Comparison of ENCODE assay signal across 11 cellular contexts in genomic region chr13:97249093-97249787, GRCh38. TPM values are rescaled to one million over a fixed set of nuclear protein-coding genes. Genes with fewer than 3 reads are reported as not detected.
DNase-seq lines count a peak whose midpoint lies in the region; ATAC-seq, FAIRE-seq and TF ChIP-seq lines count a peak whose summit lies in the region.
"Had no signal": no experiment of that assay in that cellular context is flagged by ENCODE, and none has a peak within 500 bp of the region (broad histone marks: within the 10 kb centered on the region; RNA-seq: fewer than 3 reads in every experiment).

No MANE protein-coding gene starts in this region.

- H3K18ac ChIP-seq in IMR-90 (ENCODE audit: low read depth, low read length), result peak overlapping the region; percentile 3; the same call in 1 of the 2 replicates

- H4K91ac ChIP-seq in IMR-90 (ENCODE audit: insufficient read depth, low read depth, low read length), result peak overlapping the region; percentile 68; the same call in 1 of the 2 replicates

- intact Hi-C loops in IMR-90 (cut with micrococcal nuclease), result no loop called here

- H3K14ac ChIP-seq in IMR-90 (replicated peaks; ENCODE audit: low read depth, low read length), result peak overlapping the region; percentile 64; the same call in 1 of the 2 replicates

- peak overlapping the region; percentile 94 for H3K4me2 ChIP-seq in IMR-90 (ENCODE audit: low read depth, low read length)
- peak overlapping the region; percentile 67 for H3K4me2 ChIP-seq in smooth muscle cell

- peaks cover 95% of the 10 kb centered on the region for H3K79me2 ChIP-seq in smooth muscle cell (ENCODE audit: low read depth)

- no peaks in the 10 kb centered on the region for H3K9me3 ChIP-seq in IMR-90 (ENCODE audit: control insufficient read depth, insufficient read depth, low read length)
- no peaks in the 10 kb centered on the region for H3K9me3 ChIP-seq in smooth muscle cell (replicated peaks; ENCODE audit: low read depth)

- H2AFZ ChIP-seq in IMR-90 (replicated peaks; ENCODE audit: low read length, poor library complexity) (no peak overlapping the region), smooth muscle cell (ENCODE audit: low read depth) (no peak overlapping the region)

- in situ Hi-C loops in IMR-90 (cut with MboI; ENCODE audit: low sequenced_read_pairs), result no loop called here

- H3F3A ChIP-seq in smooth muscle cell (ENCODE audit: low read depth), result peaks cover 9% of the 10 kb centered on the region

- H2BK15ac ChIP-seq in IMR-90 (ENCODE audit: low read depth, low read length), result no peak overlapping the region

- no peak for DNase-seq in IMR-90
- DNase-seq in choroid plexus epithelial cell (ENCODE audit: low read depth), result peak; percentile 95
- DNase-seq in smooth muscle cell (lab: John Stamatoyannopoulos, UW; ENCODE audit: unreplicated experiment), result no peak
- DNase-seq in SIG-M5 (lab: John Stamatoyannopoulos, UW), result no peak
- no peak for DNase-seq in HK-2 (ENCODE audit: unreplicated experiment)
- DNase-seq: WERI-Rb-1 had no signal

- H3K4me1 ChIP-seq in IMR-90 (ENCODE audit: control insufficient read depth, insufficient read depth, low read length) (peaks cover 13% of the 10 kb centered on the region), smooth muscle cell (ENCODE audit: low read depth) (peaks cover 3% of the 10 kb centered on the region)

- H3K23ac ChIP-seq in IMR-90 (ENCODE audit: low read depth, low read length), result peak overlapping the region; percentile 87; the same call in 1 of the 2 replicates

- peak overlapping the region; percentile 62; the same call in 1 of the 2 replicates for H3K9ac ChIP-seq in IMR-90 (ENCODE audit: low read depth, low read length)
- peak overlapping the region; percentile 22 for H3K9ac ChIP-seq in smooth muscle cell (ENCODE audit: low read depth)

- H3K9me1 ChIP-seq in IMR-90 (ENCODE audit: insufficient read depth, low read length), result peaks cover 3% of the 10 kb centered on the region

- H3K36me3 ChIP-seq in IMR-90 (ENCODE audit: control insufficient read depth, insufficient read depth, low read length), result no peaks in the 10 kb centered on the region; the same call in 1 of the 2 replicates
- H3K36me3 ChIP-seq in smooth muscle cell (ENCODE audit: low read depth), result no peaks in the 10 kb centered on the region
- H3K36me3 ChIP-seq: WERI-Rb-1 had no signal

- peaks cover 20% of the 10 kb centered on the region; the same call in 1 of the 2 replicates for H4K20me1 ChIP-seq in IMR-90 (ENCODE audit: insufficient read depth, low read length)
- H4K20me1 ChIP-seq in smooth muscle cell (ENCODE audit: low read depth), result peaks cover 66% of the 10 kb centered on the region

- POLR2A ChIA-PET in IMR-90 (lab: Charles Lee; ENCODE audit: unreplicated experiment), result no interaction called here

- H4K8ac ChIP-seq in IMR-90 (ENCODE audit: low read depth in 2 of 2, low read length in 2 of 2), result peak overlapping the region in 1 of 2 experiments; percentile 73; a peak in 2 of 4 replicates

- no CpG with 5 or more reads among the region's 5 CpGs for WGBS in IMR-90 (ENCODE audit: extremely low coverage in 2 of 2, insufficient read length in 1 of 2), 2 experiments
- 73% methylated on average over 5 of the region's 5 CpGs for WGBS in smooth muscle cell (ENCODE audit: low lambda C conversion rate)

- TF ChIP-seq CTCF in IMR-90 (conservative IDR thresholded peaks at IDR 0.05; ENCODE audit: low read depth, low read length) (no peak), choroid plexus epithelial cell (conservative IDR thresholded peaks at IDR 0.05; ENCODE audit: low read depth, low read length) (no peak), smooth muscle cell (IDR thresholded peaks at IDR 0.05; ENCODE audit: borderline replicate concordance, insufficient read depth, poor library complexity, severe bottlenecking) (no peak)

- peak overlapping the region; percentile 16; the same call in 1 of the 2 replicates for H4K5ac ChIP-seq in IMR-90 (ENCODE audit: low read depth, low read length)

- no peak for TF ChIP-seq RAD21 in IMR-90 (IDR thresholded peaks at IDR 0.05; ENCODE audit: low read length)

- dilution Hi-C loops in IMR-90 (cut with HindIII; ENCODE audit: low sequenced_read_pairs, unreplicated experiment), result no loop called here

- peak overlapping the region; percentile 49; the same call in 1 of the 2 replicates for H3K4ac ChIP-seq in IMR-90 (ENCODE audit: low read depth, low read length)

- ATAC-seq in IMR-90 (ENCODE audit: low read depth) (no peak), GM21447 (IDR thresholded peaks at IDR 0.05; ENCODE audit: unreplicated experiment) (no peak), HG02798 (IDR thresholded peaks at IDR 0.05; ENCODE audit: poor library complexity, unreplicated experiment) (no peak)
- ATAC-seq: esophagus mucosa had no signal

- peak; percentile 89 for FAIRE-seq in islet of Langerhans (lab: Jason Lieb, UNC)

- no peak overlapping the region for H2AK9ac ChIP-seq in IMR-90 (replicated peaks; ENCODE audit: low read depth, low read length, poor library complexity)

- H2BK120ac ChIP-seq in IMR-90 (ENCODE audit: low read depth, low read length), result peak overlapping the region; percentile 69

- peak overlapping the region; percentile 81 for H2BK5ac ChIP-seq in IMR-90 (ENCODE audit: low read depth, low read length, poor library complexity, severe bottlenecking)

- no peak for TF ChIP-seq POLR2A in IMR-90 (IDR thresholded peaks at IDR 0.05; ENCODE audit: low read depth, low read length)

- no peaks in the 10 kb centered on the region for H3K27me3 ChIP-seq in IMR-90 (ENCODE audit: control insufficient read depth, insufficient read depth, low read length)
- H3K27me3 ChIP-seq in smooth muscle cell (ENCODE audit: low read depth), result no peaks in the 10 kb centered on the region

- CTCF ChIA-PET in IMR-90 (lab: Yijun Ruan, JAX), result interaction anchor here (0.8 kb wide), 1 partner anchor 140 kb away, joined by 5 read pairs; no protein-coding TSS in a partner anchor

- peak overlapping the region; percentile 42; the same call in 1 of the 2 replicates for H2AK5ac ChIP-seq in IMR-90 (ENCODE audit: low read depth, low read length)

- 0 out of 2 replicates have a peak overlapping the region, but pooled peaks have one; percentile 39 for H2BK20ac ChIP-seq in IMR-90 (ENCODE audit: low read depth, low read length)

- H3K4me3 ChIP-seq in IMR-90 (ENCODE audit: insufficient read depth, low read depth, low read length) (peak overlapping the region; percentile 9; the same call in 1 of the 2 replicates), choroid plexus epithelial cell (ENCODE audit: low read depth, low read length) (no peak overlapping the region), smooth muscle cell (no peak overlapping the region)

- H3K56ac ChIP-seq in IMR-90 (ENCODE audit: extremely low read depth, insufficient read depth, low read length), result no peak overlapping the region; the same call in 1 of the 2 replicates

- H3K79me1 ChIP-seq in IMR-90 (ENCODE audit: low read depth in 1 of 2, low read length in 2 of 2), result peaks cover 7 to 43% of the 10 kb centered on the region in 2 experiments; a peak in 2 of 4 replicates

- no TSS peak for BruUV-seq in IMR-90 (replicated peaks; lab: Mats Ljungman, UMichigan)

- peak overlapping the region; percentile 87; the same call in 1 of the 2 replicates for H3K27ac ChIP-seq in IMR-90 (ENCODE audit: insufficient read depth, low read length)
- peak overlapping the region; percentile 41 for H3K27ac ChIP-seq in smooth muscle cell (ENCODE audit: low read depth)
- H3K27ac ChIP-seq: C4-2B, WERI-Rb-1 had no signal

TF ChIP-seq in IMR-90, 13 proteins besides CTCF, POLR2A, EP300 and RAD21:
- TF ChIP-seq MAFK (IDR thresholded peaks at IDR 0.05; ENCODE audit: low read depth, low read length), result no peak
- 0 out of 2 replicates have a peak, but pooled peaks have one; percentile 15 for TF ChIP-seq CEBPB (IDR thresholded peaks at IDR 0.05; ENCODE audit: low read depth, low read length)
- no peak for TF ChIP-seq BHLHE40 (IDR thresholded peaks at IDR 0.05; ENCODE audit: low read depth, low read length)
- TF ChIP-seq USF2 (IDR thresholded peaks at IDR 0.05; ENCODE audit: low read depth, low read length), result no peak
- TF ChIP-seq CHD1 (IDR thresholded peaks at IDR 0.05; ENCODE audit: low read depth, low read length), result no peak
- TF ChIP-seq NFE2L2 (IDR thresholded peaks at IDR 0.05; ENCODE audit: low read depth, low read length), result no peak
TF ChIP-seq in IMR-90: peak in this region for 1.

RNA-seq across cellular contexts. Expression of gene MBNL2, which starts 27.1 kb away (rescaled TPM):
- total RNA-seq in IMR-90 (2012; rRNA removed) (103 and 126 TPM in 2 replicates), smooth muscle cell (120 and 147 TPM in 2 replicates)
- polyA plus RNA-seq in IMR-90 (2012; rRNA removed) (24.8 and 26.9 TPM in 2 replicates), smooth muscle cell (33.7 and 34.9 TPM in 2 replicates)
- 8.1 and 11.6 TPM in 2 replicates for polyA plus RNA-seq in IMR-90 (2012; cell fraction: cytosol; rRNA removed)
- 9.4 and 35.9 TPM in 2 replicates for polyA plus RNA-seq in IMR-90 (2012; cell fraction: nucleus; rRNA removed; ENCODE audit: low replicate concordance)
